Comparison of ENCODE assay signal across 19 cellular contexts in genomic region chr9:136180586-136180985, GRCh38. TPM values are rescaled to one million over a fixed set of nuclear protein-coding genes. Genes with fewer than 3 reads are reported as not detected.
DNase-seq lines count a peak whose midpoint lies in the region; ATAC-seq and TF ChIP-seq lines count a peak whose summit lies in the region.
"Had no signal": no experiment of that assay in that cellular context is flagged by ENCODE, and none has a peak within 500 bp of the region (broad histone marks: within the 10 kb centered on the region; RNA-seq: fewer than 3 reads in every experiment).

No MANE protein-coding gene starts in this region.

- no peak overlapping the region for H2BK120ac ChIP-seq in neuronal stem cell (ENCODE audit: low read depth, low read length)

- H2AFZ ChIP-seq in neuronal stem cell (ENCODE audit: low read length) = no peak overlapping the region
- H2AFZ ChIP-seq: GM23248 had no signal

- H3K27me3 ChIP-seq in BE2C = peaks cover 21% of the 10 kb centered on the region
- H3K27me3 ChIP-seq in neuronal stem cell (ENCODE audit: control insufficient read depth in 3 of 3, insufficient read depth in 3 of 3, low read depth in 1 of 3, low read length in 3 of 3) = peaks cover 0 to 85% (median 0%) of the 10 kb centered on the region in 3 experiments

- H3K4me3 ChIP-seq in BE2C (ENCODE audit: low read depth, low read length) (no peak overlapping the region), SK-N-MC (no peak overlapping the region), neuronal stem cell (ENCODE audit: low read length in 2 of 2) (no peak overlapping the region)
- H3K4me3 ChIP-seq: BLaER1, GM23248 had no signal

- no peak for ATAC-seq in HG03045 (IDR thresholded peaks at IDR 0.05; ENCODE audit: unreplicated experiment)
- ATAC-seq in HG02798 (IDR thresholded peaks at IDR 0.05; ENCODE audit: poor library complexity, unreplicated experiment) = no peak
- ATAC-seq: CD8-positive, alpha-beta T cell; HCT116 had no signal

- H3K27ac ChIP-seq in SK-N-MC = peak overlapping the region; percentile 35; the same call in 1 of the 2 replicates
- H3K27ac ChIP-seq in neuronal stem cell (replicated peaks; ENCODE audit: low read length) = no peak overlapping the region
- H3K27ac ChIP-seq: BLaER1, C4-2B, GM23248 had no signal

- H2BK5ac ChIP-seq in neuronal stem cell (ENCODE audit: low read length) = no peak overlapping the region

- no CpG with 5 or more reads among the region's 11 CpGs for WGBS in neuronal stem cell (ENCODE audit: extremely low coverage in 2 of 2, insufficient read length in 2 of 2, insufficient replicate concordance in 1 of 2), 2 donors

- H4K91ac ChIP-seq in neuronal stem cell (ENCODE audit: low read depth, low read length, poor library complexity) = no peak overlapping the region

- TF ChIP-seq CTCF in BE2C (IDR thresholded peaks at IDR 0.05; ENCODE audit: low read depth, low read length) = no peak

- H3K23ac ChIP-seq in neuronal stem cell (ENCODE audit: low read depth, low read length, poor library complexity) = no peak overlapping the region

- H3K36me3 ChIP-seq in BE2C = no peaks in the 10 kb centered on the region
- H3K36me3 ChIP-seq in SK-N-MC (ENCODE audit: insufficient read depth, low read length) = no peaks in the 10 kb centered on the region
- H3K36me3 ChIP-seq in neuronal stem cell (replicated peaks in 1 of 2; ENCODE audit: control insufficient read depth in 2 of 2, insufficient read depth in 2 of 2, low read length in 2 of 2) = no peaks in the 10 kb centered on the region
- H3K36me3 ChIP-seq: BLaER1 had no signal

- H2BK15ac ChIP-seq in neuronal stem cell (ENCODE audit: low read length) = no peak overlapping the region

- H3K4me2 ChIP-seq in neuronal stem cell (ENCODE audit: insufficient read depth, low read length, poor library complexity, severe bottlenecking) = no peak overlapping the region
- H3K4me2 ChIP-seq: BLaER1 had no signal

- H3K79me1 ChIP-seq in neuronal stem cell (ENCODE audit: low read depth, low read length) = peaks cover 5% of the 10 kb centered on the region

- H3K9ac ChIP-seq in SK-N-MC (ENCODE audit: insufficient read length) = no peak overlapping the region
- no peak overlapping the region for H3K9ac ChIP-seq in neuronal stem cell (ENCODE audit: low read depth, low read length, poor library complexity)
- H3K9ac ChIP-seq: BLaER1, GM23248 had no signal

- H2BK12ac ChIP-seq in neuronal stem cell (ENCODE audit: low read length) = peak overlapping the region; percentile 23

- DNase-seq in 8988T (peak; percentile 28), BE2C (peak; percentile 5), SK-N-MC (ENCODE audit: low read depth, low spot score) (no peak), neuronal stem cell (ENCODE audit: low spot score) (no peak), NCI-H2227 (lab: John Stamatoyannopoulos, UW; ENCODE audit: unreplicated experiment) (no peak)
- DNase-seq: Caco-2; CD4-positive, CD25-positive, alpha-beta regulatory T cell; CD8-positive, alpha-beta T cell; DMS153; DND-41; GM23248; H9; HFFc6 had no signal

- no peak overlapping the region for H3K4ac ChIP-seq in neuronal stem cell (ENCODE audit: low read length)

- H3K9me3 ChIP-seq in BE2C = no peaks in the 10 kb centered on the region
- H3K9me3 ChIP-seq in SK-N-MC (ENCODE audit: low read depth, low read length) = no peaks in the 10 kb centered on the region
- H3K9me3 ChIP-seq in neuronal stem cell (replicated peaks in 1 of 2; ENCODE audit: control insufficient read depth in 2 of 2, insufficient read depth in 1 of 2, low read depth in 1 of 2, low read length in 2 of 2) = peaks cover 0 to 2% of the 10 kb centered on the region in 2 donors
- H3K9me3 ChIP-seq: BLaER1, Caco-2 had no signal

- H3K4me1 ChIP-seq in BE2C = peaks cover 12% of the 10 kb centered on the region
- peaks cover under 1 to 24% of the 10 kb centered on the region in 2 donors for H3K4me1 ChIP-seq in neuronal stem cell (ENCODE audit: control insufficient read depth in 2 of 2, insufficient read depth in 1 of 2, low read depth in 1 of 2, low read length in 2 of 2)

- H2AK5ac ChIP-seq in neuronal stem cell (ENCODE audit: low read depth, low read length) = peak overlapping the region; percentile 19

- no peak overlapping the region for H4K8ac ChIP-seq in neuronal stem cell (ENCODE audit: low read depth, low read length)

- no peak overlapping the region for H3K14ac ChIP-seq in neuronal stem cell (ENCODE audit: low read length)

- H3K18ac ChIP-seq in neuronal stem cell (ENCODE audit: low read length) = peak overlapping the region; percentile 65

RNA-seq across cellular contexts. Expression of gene LHX3, which starts 24.3 kb away (rescaled TPM):
- not detected for polyA plus RNA-seq in BE2C (2012; ENCODE audit: insufficient read depth, insufficient read length, low read depth)
- polyA plus RNA-seq in neuronal stem cell (2013, experiment 1 of 2) = not detected
- polyA plus RNA-seq in neuronal stem cell (2013, experiment 2 of 2) = not detected
- polyA plus RNA-seq: AG04450; CD4-positive, CD25-positive, alpha-beta regulatory T cell; GM23248 had no signal

Comparison
In these comparisons a context has a peak if more than half of its experiments do, and no peak if none do; other contexts are left out.
1. DNase-seq: peak in 8988T (single experiment) and BE2C (single experiment); none in SK-N-MC (single experiment), neuronal stem cell (single experiment) and NCI-H2227 (single experiment).